ENCODE assay signal across 8 cellular contexts in genomic region chr7:94656925-94657731, GRCh38. TPM values are rescaled to one million over a fixed set of nuclear protein-coding genes. Genes with fewer than 3 reads are reported as not detected.
A peak's percentile ranks its signal among the peaks of the same experiment; 100 is the strongest.
DNase-seq lines count a peak whose midpoint lies in the region; ATAC-seq and TF ChIP-seq lines count a peak whose summit lies in the region.

No MANE protein-coding gene starts in this region.

- H3K4me1 Mint-ChIP-seq in Calu3 (ENCODE audit: low read depth, unreplicated experiment) (peaks cover 8% of the 10 kb centered on the region), neural crest cell (peaks cover 34% of the 10 kb centered on the region)
- peaks cover 12% of the 10 kb centered on the region for H3K4me1 Mint-ChIP-seq in activated CD4-positive, alpha-beta memory T cell treated with anti-CD3 and anti-CD28 coated beads for 36 hours (ENCODE audit: low read depth)

- POLR2A ChIA-PET in activated CD4-positive, alpha-beta memory T cell treated with anti-CD3 and anti-CD28 coated beads for 36 hours (lab: Charles Lee), result no interaction called here

- no peak for DNase-seq in Calu3
- peak; percentile 35 for DNase-seq in activated CD4-positive, alpha-beta memory T cell treated with anti-CD3 and anti-CD28 coated beads for 36 hours
- DNase-seq in erythroblast (lab: John Stamatoyannopoulos, UW), result peak; percentile 25 to 42
- DNase-seq in neural crest cell (ENCODE audit: low read depth, low spot score), result peak; percentile 6

- ATAC-seq in esophagus mucosa (no peak), GM21526 (IDR thresholded peaks at IDR 0.05; ENCODE audit: low FRiP score, unreplicated experiment) (no peak), GM18858 (IDR thresholded peaks at IDR 0.05; ENCODE audit: unreplicated experiment) (no peak)

- H3K9me3 Mint-ChIP-seq in Calu3 (ENCODE audit: low read depth, unreplicated experiment) (no peaks in the 10 kb centered on the region), neural crest cell (no peaks in the 10 kb centered on the region)
- H3K9me3 Mint-ChIP-seq in activated CD4-positive, alpha-beta memory T cell treated with anti-CD3 and anti-CD28 coated beads for 36 hours, result peaks cover 9% of the 10 kb centered on the region

- TF ChIP-seq RAD21 in Ishikawa (IDR thresholded peaks at IDR 0.05; ENCODE audit: low read depth), result no peak

- H3K4me3 Mint-ChIP-seq in Calu3 (ENCODE audit: low read depth, unreplicated experiment) (peak overlapping the region; percentile 91), neural crest cell (peak overlapping the region; percentile 97)
- H3K4me3 Mint-ChIP-seq in activated CD4-positive, alpha-beta memory T cell treated with anti-CD3 and anti-CD28 coated beads for 36 hours, result peak overlapping the region; percentile 85

- TF ChIP-seq CTCF in Calu3 (IDR thresholded peaks at IDR 0.05; ENCODE audit: unreplicated experiment) (no peak), neural crest cell (conservative IDR thresholded peaks at IDR 0.05) (no peak)

- no peak for TF ChIP-seq EP300 in Ishikawa (IDR thresholded peaks at IDR 0.05; ENCODE audit: borderline replicate concordance)

- peak overlapping the region; percentile 73 for H3K27ac Mint-ChIP-seq in Calu3 (ENCODE audit: unreplicated experiment)
- no peak overlapping the region for H3K27ac Mint-ChIP-seq in activated CD4-positive, alpha-beta memory T cell treated with anti-CD3 and anti-CD28 coated beads for 36 hours
- peak overlapping the region; percentile 89 for H3K27ac Mint-ChIP-seq in neural crest cell (ENCODE audit: unreplicated experiment)

- H3K27me3 Mint-ChIP-seq in Calu3 (ENCODE audit: unreplicated experiment), result no peaks in the 10 kb centered on the region
- peaks cover 17% of the 10 kb centered on the region for H3K27me3 Mint-ChIP-seq in activated CD4-positive, alpha-beta memory T cell treated with anti-CD3 and anti-CD28 coated beads for 36 hours
- no peaks in the 10 kb centered on the region for H3K27me3 Mint-ChIP-seq in neural crest cell (ENCODE audit: low read depth)

- TF ChIP-seq POLR2A in erythroblast (IDR thresholded peaks at IDR 0.05; ENCODE audit: low read length), result no peak

- H3K36me3 Mint-ChIP-seq in Calu3 (ENCODE audit: insufficient read depth, unreplicated experiment) (peaks cover 31% of the 10 kb centered on the region), neural crest cell (ENCODE audit: low read depth) (no peaks in the 10 kb centered on the region)
- H3K36me3 Mint-ChIP-seq in activated CD4-positive, alpha-beta memory T cell treated with anti-CD3 and anti-CD28 coated beads for 36 hours, result no peaks in the 10 kb centered on the region

- CTCF ChIA-PET in Calu3 (lab: Charles Lee), result interaction anchor here (0.6 to 1.2 kb wide), 3 partner anchors 44 to 342 kb away, joined by 3 to 4 read pairs (median 4); no protein-coding TSS in a partner anchor
- CTCF ChIA-PET in activated CD4-positive, alpha-beta memory T cell treated with anti-CD3 and anti-CD28 coated beads for 36 hours (lab: Charles Lee), result interaction anchor here (0.9 to 4.0 kb wide), 5 partner anchors 23 to 855 kb away, joined by 3 to 16 read pairs (median 3); no protein-coding TSS in a partner anchor

- intact Hi-C loops in Calu3 (cut with micrococcal nuclease; ENCODE audit: unreplicated experiment), result loop anchor here (5.0 to 10.0 kb wide), 4 partner anchors 40 to 388 kb away; partner anchors contain the start of gene PPP1R9A
- intact Hi-C loops in activated CD4-positive, alpha-beta memory T cell treated with anti-CD3 and anti-CD28 coated beads for 36 hours (cut with micrococcal nuclease), result loop anchor here (1.0 to 10.0 kb wide), 6 partner anchors 36 to 1668 kb away; partner anchors contain the start of genes SLC25A13 and VPS50

- no TSS peak for BruUV-seq in Calu3 (replicated peaks; lab: Mats Ljungman, UMichigan)

TF ChIP-seq in Ishikawa, 13 proteins besides CTCF, POLR2A, EP300 and RAD21:
- TF ChIP-seq CREB1 (IDR thresholded peaks at IDR 0.05; ENCODE audit: low read depth) (no peak), USF1 (IDR thresholded peaks at IDR 0.05) (no peak), FOXM1 (IDR thresholded peaks at IDR 0.05; ENCODE audit: borderline replicate concordance, low read depth) (no peak), NFIC (IDR thresholded peaks at IDR 0.05) (no peak), TEAD4 (IDR thresholded peaks at IDR 0.05) (no peak), YY1 (IDR thresholded peaks at IDR 0.05; ENCODE audit: low read depth) (peak; percentile 65), TCF12 (IDR thresholded peaks at IDR 0.05; ENCODE audit: low read depth) (no peak), EGR1 (IDR thresholded peaks at IDR 0.05) (no peak), TAF1 (IDR thresholded peaks at IDR 0.05; ENCODE audit: low read depth) (no peak), CEBPB (IDR thresholded peaks at IDR 0.05) (no peak), REST (IDR thresholded peaks at IDR 0.05; ENCODE audit: low read depth) (no peak), ZBTB7A (IDR thresholded peaks at IDR 0.05; ENCODE audit: low read depth) (no peak)
- TF ChIP-seq, protein P1, sequence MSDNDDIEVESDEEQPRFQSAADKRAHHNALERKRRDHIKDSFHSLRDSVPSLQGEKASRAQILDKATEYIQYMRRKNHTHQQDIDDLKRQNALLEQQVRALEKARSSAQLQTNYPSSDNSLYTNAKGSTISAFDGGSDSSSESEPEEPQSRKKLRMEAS (IDR thresholded peaks at IDR 0.05), result peak; percentile 40; the same call in 1 of the 2 replicates
TF ChIP-seq in Ishikawa: peak in this region for 2.

RNA-seq across cellular contexts. Expression of gene SGCE, which starts 1.2 kb away (rescaled TPM):
- 29.3 and 33.8 TPM in 2 replicates for total RNA-seq in Calu3 (2022)
- total RNA-seq in activated CD4-positive, alpha-beta memory T cell treated with anti-CD3 and anti-CD28 coated beads for 36 hours, result under 1 TPM; 0.50 to 0.92 TPM
- 44.9 and 51.9 TPM in 2 replicates for total RNA-seq in neural crest cell
- 1.2 TPM for total RNA-seq in esophagus mucosa

Comparison
In these comparisons a context has a peak if more than half of its experiments do, and no peak if none do; other contexts are left out.
1. RNA of gene SGCE, which starts 1.2 kb away (total RNA-seq): 44.9 to 51.9 TPM in neural crest cell and 29.3 to 33.8 TPM in Calu3; 1.2 TPM in esophagus mucosa (single experiment) and 0.50 to 0.92 TPM in activated CD4-positive, alpha-beta memory T cell treated with anti-CD3 and anti-CD28 coated beads for 36 hours; every median in the first group is over 10 times any median in the second.
2. Peak in every context shown above with its lines, with median percentiles within 50 percentile points of each other: H3K4me3 Mint-ChIP-seq.